ENCODE assay signal across 1 cellular context in genomic region chr12:949337-950099, GRCh38.
TF ChIP-seq lines count a peak whose summit lies in the region.

TSS of gene RAD52 (minus strand) at chr12:949694. CDS start at chr12:933058, 16,636 bp downstream.

TF ChIP-seq in HepG2, 621 proteins besides CTCF, POLR2A, EP300 and RAD21 (continued from another document and continues in another):
- TF ChIP-seq ZNF318 (CRISPR knock-in tag; IDR thresholded peaks at IDR 0.05) (no peak), KAT7 (CRISPR knock-in tag; IDR thresholded peaks at IDR 0.05; ENCODE audit: borderline replicate concordance) (peak; percentile 93), MTA1 (CRISPR knock-in tag; IDR thresholded peaks at IDR 0.05; ENCODE audit: borderline replicate concordance) (peak; percentile 65), MAX (IDR thresholded peaks at IDR 0.05) (peak; percentile 37; the same call in 1 of the 2 replicates), ZNF598 (CRISPR knock-in tag; IDR thresholded peaks at IDR 0.05; ENCODE audit: borderline replicate concordance) (peak; percentile 86; the same call in 1 of the 2 replicates), CENPBD1 (CRISPR knock-in tag; IDR thresholded peaks at IDR 0.05; ENCODE audit: borderline replicate concordance, low read depth) (no peak), KLF12 (CRISPR knock-in tag; IDR thresholded peaks at IDR 0.05; ENCODE audit: borderline replicate concordance) (peak; percentile 50; the same call in 1 of the 2 replicates), ETS1 (CRISPR knock-in tag; IDR thresholded peaks at IDR 0.05) (no peak), ZKSCAN1 (IDR thresholded peaks at IDR 0.05; ENCODE audit: low read length) (no peak), ZNF816 (CRISPR knock-in tag; IDR thresholded peaks at IDR 0.05; ENCODE audit: borderline replicate concordance) (peak; percentile 91), ZNF619 (CRISPR knock-in tag; IDR thresholded peaks at IDR 0.05) (peak; percentile 95), HNRNPH1 (optimal IDR thresholded peaks at IDR 0.05; ENCODE audit: low read depth, low read length) (no peak), FOXC1 (CRISPR knock-in tag; IDR thresholded peaks at IDR 0.05; ENCODE audit: borderline replicate concordance) (no peak), TEF (CRISPR knock-in tag; IDR thresholded peaks at IDR 0.05) (no peak), CSRNP2 (CRISPR knock-in tag; conservative IDR thresholded peaks at IDR 0.05; ENCODE audit: low read depth) (no peak), HMG20B (CRISPR knock-in tag; conservative IDR thresholded peaks at IDR 0.05) (peak; percentile 42; the same call in 1 of the 2 replicates), TBP (CRISPR knock-in tag; IDR thresholded peaks at IDR 0.05) (0 out of 2 replicates have a peak, but pooled peaks have one; percentile 15), ARID4A (CRISPR knock-in tag; IDR thresholded peaks at IDR 0.05; ENCODE audit: borderline replicate concordance) (peak; percentile 82; the same call in 1 of the 2 replicates), UBTF (CRISPR knock-in tag; IDR thresholded peaks at IDR 0.05) (peak; percentile 83; the same call in 1 of the 2 replicates), ZNF576 (CRISPR knock-in tag; IDR thresholded peaks at IDR 0.05) (no peak), ZNF687 (CRISPR knock-in tag; IDR thresholded peaks at IDR 0.05) (peak; percentile 97), CERS6 (CRISPR knock-in tag; IDR thresholded peaks at IDR 0.05) (no peak), DR1 (CRISPR knock-in tag; IDR thresholded peaks at IDR 0.05) (peak; percentile 52; the same call in 1 of the 2 replicates), NCOA5 (CRISPR knock-in tag; IDR thresholded peaks at IDR 0.05) (no peak), GZF1 (CRISPR knock-in tag; IDR thresholded peaks at IDR 0.05) (peak; percentile 50; the same call in 1 of the 2 replicates), EZH2 (conservative IDR thresholded peaks at IDR 0.05; ENCODE audit: low read depth, low read length) (no peak), RBAK (CRISPR knock-in tag; IDR thresholded peaks at IDR 0.05) (no peak)
